ENCODE assay signal across 8 cellular contexts in the genomic region with DNA sequence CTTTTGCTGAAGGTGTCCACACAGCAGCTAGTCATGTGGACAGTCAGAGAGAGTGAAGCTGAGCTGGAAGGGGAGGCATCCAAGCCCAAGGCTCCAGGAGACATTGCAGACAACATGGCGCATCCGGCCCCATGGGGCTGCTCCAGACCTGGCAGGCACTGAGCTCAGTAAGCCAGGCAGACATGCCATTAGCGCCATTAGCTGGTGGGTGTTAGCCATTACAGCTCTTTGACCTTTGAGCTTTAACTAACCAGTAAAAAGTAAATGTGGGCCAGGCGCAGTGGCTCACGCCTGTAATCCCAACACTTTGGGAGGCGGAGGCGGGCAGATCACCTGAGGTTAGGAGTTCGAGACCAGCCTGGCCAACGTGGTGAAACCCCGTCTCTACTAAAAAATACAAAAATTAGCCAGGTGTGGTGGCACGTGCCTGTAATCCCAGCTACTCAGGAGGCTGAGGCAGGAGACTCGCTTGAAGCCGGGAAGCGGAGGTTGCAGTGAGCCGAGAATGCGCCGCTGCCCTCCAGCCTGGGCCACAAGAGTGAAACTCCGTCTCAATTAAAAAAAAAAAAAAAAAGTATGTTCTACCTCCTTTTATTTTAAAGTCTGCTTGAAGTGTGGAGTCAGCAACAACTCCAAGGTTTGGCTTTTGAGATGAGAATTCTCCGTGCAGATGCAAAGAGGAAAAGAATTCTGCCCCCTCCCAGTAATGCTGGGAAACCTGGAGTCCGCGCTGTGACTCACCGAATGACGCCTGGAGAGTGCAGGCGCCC.
DNase-seq lines count a peak whose midpoint lies in the region; ATAC-seq and TF ChIP-seq lines count a peak whose summit lies in the region.

No MANE protein-coding gene starts in this region.

- no peaks in the 10 kb centered on the region for H3K9me3 ChIP-seq in upper lobe of right lung

- no peaks in the 10 kb centered on the region for H3K27me3 ChIP-seq in upper lobe of right lung

- intact Hi-C loops in Right ventricle myocardium inferior (cut with DNase I) (no loop called here), left ventricle myocardium superior (cut with micrococcal nuclease) (no loop called here), left cardiac atrium (cut with DNase I) (no loop called here), upper lobe of right lung (cut with DNase I) (no loop called here)

- H3K36me3 ChIP-seq in upper lobe of right lung, result no peaks in the 10 kb centered on the region

- no peaks in the 10 kb centered on the region for H3K4me1 ChIP-seq in upper lobe of right lung

- ATAC-seq in Right ventricle myocardium inferior (peak; percentile 39), left ventricle myocardium superior (no peak), left cardiac atrium (no peak), upper lobe of right lung (peak; percentile 60), HG02840 (IDR thresholded peaks at IDR 0.05; ENCODE audit: low FRiP score, unreplicated experiment) (no peak), GM21825 (IDR thresholded peaks at IDR 0.05; ENCODE audit: unreplicated experiment) (no peak)

- DNase-seq in Right ventricle myocardium inferior (ENCODE audit: missing footprints) (no peak), left ventricle myocardium superior (no peak), SK-MEL-5 (ENCODE audit: low read depth, low spot score) (peak; percentile 34), left cardiac atrium (peak; percentile 69), upper lobe of right lung (no peak), midbrain (lab: John Stamatoyannopoulos, UW) (no peak)

- H3K27ac ChIP-seq in upper lobe of right lung, result no peak overlapping the region

- in situ Hi-C loops in SK-MEL-5 (cut with HindIII; ENCODE audit: low pct_unique_long_range_greater_than_20kb, low sequenced_read_pairs), result no loop called here

- TF ChIP-seq CTCF in upper lobe of right lung (IDR thresholded peaks at IDR 0.05), result no peak

- H3K4me3 ChIP-seq in upper lobe of right lung, result peak overlapping the region; percentile 17

Comparison
In these comparisons a context has a peak if more than half of its experiments do, and no peak if none do; other contexts are left out.
1. ATAC-seq: peak in Right ventricle myocardium inferior (single experiment) and upper lobe of right lung (single experiment); none in left ventricle myocardium superior (single experiment), left cardiac atrium (0 of 2), HG02840 (single experiment) and GM21825 (single experiment).
2. DNase-seq: peak in SK-MEL-5 (single experiment) and left cardiac atrium (single experiment); none in Right ventricle myocardium inferior (single experiment), left ventricle myocardium superior (single experiment), upper lobe of right lung (single experiment) and midbrain (single experiment).